ENCODE assay signal across 21 cellular contexts in genomic region chr1:189027509-189027908, GRCh38.
"Had no signal": no experiment of that assay in that cellular context is flagged by ENCODE, and none has a peak within 500 bp of the region (broad histone marks: within the 10 kb centered on the region; RNA-seq: fewer than 3 reads in every experiment).

No MANE protein-coding gene starts in this region.

- H3K4me3 Mint-ChIP-seq: endodermal cell; naive thymus-derived CD8-positive, alpha-beta T cell; neural crest cell had no signal

- H3K9me3 ChIP-seq: mucosa of descending colon, ovary, prostate gland, right lobe of liver, thoracic aorta had no signal

- H3K4me1 Mint-ChIP-seq: naive thymus-derived CD8-positive, alpha-beta T cell; neural crest cell had no signal

- H3K36me3 ChIP-seq: ovary, prostate gland, right lobe of liver, stomach, thoracic aorta had no signal

- H3K4me1 ChIP-seq: prostate gland, stomach had no signal

- H3K27me3 Mint-ChIP-seq: naive thymus-derived CD8-positive, alpha-beta T cell had no signal

- ATAC-seq: mucosa of descending colon; naive thymus-derived CD8-positive, alpha-beta T cell had no signal

- H3K27ac Mint-ChIP-seq: endodermal cell; naive thymus-derived CD8-positive, alpha-beta T cell had no signal

- H3K4me3 ChIP-seq: coronary artery, hepatocyte, mucosa of descending colon, ovary, prostate gland, right lobe of liver, stomach, thoracic aorta had no signal

- DNase-seq: effector CD4-positive, alpha-beta T cell; endodermal cell; foreskin melanocyte; head of caudate nucleus; mammary epithelial cell; mucosa of descending colon; naive thymus-derived CD8-positive, alpha-beta T cell; nucleus accumbens; ovary; retina; right lobe of liver; stimulated activated naive CD4-positive, alpha-beta T cell; stomach; substantia nigra; trophoblast cell had no signal

- H3K27me3 ChIP-seq: hepatocyte, ovary, right lobe of liver, stomach had no signal

- H3K4me2 ChIP-seq: hepatocyte had no signal

- H3K27ac ChIP-seq: coronary artery, hepatocyte, ovary, prostate gland, right lobe of liver, stomach, thoracic aorta had no signal

- H3K79me2 ChIP-seq: hepatocyte had no signal

- FAIRE-seq: endothelial cell of umbilical vein had no signal

- H2AFZ ChIP-seq: hepatocyte had no signal
